9 cellular contexts compared by ENCODE assay signal in the genomic region with DNA sequence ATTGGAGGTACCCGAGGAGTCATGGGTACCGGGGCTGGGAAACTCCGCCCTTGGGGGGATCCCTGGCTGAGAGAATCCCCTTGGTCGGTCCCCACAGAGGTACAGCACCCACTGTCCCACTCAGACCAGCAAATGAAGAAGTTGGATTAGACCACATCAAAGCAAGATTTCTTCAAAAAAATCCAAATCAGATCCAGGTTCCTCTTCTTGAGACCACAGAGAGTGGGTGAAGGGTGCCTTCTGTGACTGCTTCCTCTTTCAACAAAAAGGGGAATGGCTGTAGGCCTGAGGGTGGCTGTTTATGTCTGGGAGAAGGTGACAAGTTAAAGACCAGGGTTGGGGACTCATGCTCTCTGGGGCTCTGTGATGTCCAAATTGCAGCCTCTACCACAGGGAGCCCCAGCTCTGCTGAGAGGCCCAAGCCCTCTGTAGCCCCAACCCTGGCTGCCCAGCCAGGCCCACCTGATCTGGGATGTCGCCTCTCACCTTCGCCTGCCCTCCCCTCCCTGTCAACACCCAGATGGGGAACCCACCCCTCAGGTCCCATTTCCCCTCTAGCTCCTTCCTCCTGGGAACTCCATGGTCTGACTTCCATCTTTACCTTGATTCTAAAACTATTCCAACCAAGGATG. TPM values are rescaled to one million over a fixed set of nuclear protein-coding genes. Genes with fewer than 3 reads are reported as not detected.
DNase-seq lines count a peak whose midpoint lies in the region; ATAC-seq and TF ChIP-seq lines count a peak whose summit lies in the region.
"Had no signal": no experiment of that assay in that cellular context is flagged by ENCODE, and none has a peak within 500 bp of the region (broad histone marks: within the 10 kb centered on the region; RNA-seq: fewer than 3 reads in every experiment).

No MANE protein-coding gene starts in this region.

- no peak for TF ChIP-seq POLR2A in esophagus squamous epithelium (IDR thresholded peaks at IDR 0.05)

- H3K9me3 ChIP-seq in BLaER1, result peaks cover 10% of the 10 kb centered on the region
- H3K9me3 ChIP-seq in esophagus squamous epithelium, result no peaks in the 10 kb centered on the region

- peaks cover 7% of the 10 kb centered on the region for H3K36me3 Mint-ChIP-seq in nephron progenitor cell (ENCODE audit: low read depth)

- H3K27me3 Mint-ChIP-seq in nephron progenitor cell (ENCODE audit: low read depth, poor library complexity), result peaks cover 25% of the 10 kb centered on the region

- no peak overlapping the region for H3K4me3 Mint-ChIP-seq in nephron progenitor cell

- H3K4me1 ChIP-seq in BLaER1, result peaks cover 24% of the 10 kb centered on the region
- peaks cover 0 to 9% (median under 1%) of the 10 kb centered on the region in 3 donors for H3K4me1 ChIP-seq in esophagus squamous epithelium

- no peak for TF ChIP-seq CTCF in nephron progenitor cell (IDR thresholded peaks at IDR 0.05)
- TF ChIP-seq CTCF in esophagus squamous epithelium (IDR thresholded peaks at IDR 0.05), result no peak

- no peak overlapping the region for H3K4me3 ChIP-seq in BLaER1
- H3K4me3 ChIP-seq in esophagus squamous epithelium, result no peak overlapping the region
- H3K4me3 ChIP-seq: dorsolateral prefrontal cortex had no signal

- no peak overlapping the region for H3K9ac ChIP-seq in BLaER1

- H3K27me3 ChIP-seq in BLaER1 (no peaks in the 10 kb centered on the region), esophagus squamous epithelium (no peaks in the 10 kb centered on the region)
- H3K27me3 ChIP-seq: dorsolateral prefrontal cortex had no signal

- H4K20me1 ChIP-seq in BLaER1, result no peaks in the 10 kb centered on the region

- H3K36me3 ChIP-seq in BLaER1, result no peaks in the 10 kb centered on the region
- no peaks in the 10 kb centered on the region for H3K36me3 ChIP-seq in esophagus squamous epithelium

- ATAC-seq in GM19324 (IDR thresholded peaks at IDR 0.05; ENCODE audit: low FRiP score, unreplicated experiment), result peak; percentile 56
- ATAC-seq in HG03095 (IDR thresholded peaks at IDR 0.05; ENCODE audit: unreplicated experiment), result peak; percentile 64

- H3K4me1 Mint-ChIP-seq in nephron progenitor cell, result peaks cover 41% of the 10 kb centered on the region

- no peak overlapping the region for H3K27ac ChIP-seq in BLaER1
- no peak overlapping the region for H3K27ac ChIP-seq in esophagus squamous epithelium
- H3K27ac ChIP-seq: dorsolateral prefrontal cortex had no signal

- H3K27ac Mint-ChIP-seq in nephron progenitor cell, result no peak overlapping the region

- peak; percentile 35 for DNase-seq in SW480 (ENCODE audit: low spot score)
- no peak for DNase-seq in nephron progenitor cell
- DNase-seq in NCI-H226, result no peak
- DNase-seq in AG08395 (ENCODE audit: low spot score), result no peak
- DNase-seq in esophagus squamous epithelium (lab: John Stamatoyannopoulos, UW), result no peak

- WGBS in esophagus squamous epithelium, 2 donors, result 74 to 98% methylated on average over 6 of the region's 6 CpGs

- H3K9me3 Mint-ChIP-seq in nephron progenitor cell, result peaks cover 19% of the 10 kb centered on the region

- intact Hi-C loops in esophagus squamous epithelium (cut with DNase I), result no loop called here

- H3K4me2 ChIP-seq in BLaER1, result peak overlapping the region; percentile 65

RNA-seq across cellular contexts. Expression of a gene that starts 50.9 kb away (rescaled TPM):
- total RNA-seq in esophagus squamous epithelium, result 100 to 1,000 TPM in 3 of 4 donors, 10 to 100 TPM in 1; 75.4 to 364 (median 152) TPM
